In the genomic region with DNA sequence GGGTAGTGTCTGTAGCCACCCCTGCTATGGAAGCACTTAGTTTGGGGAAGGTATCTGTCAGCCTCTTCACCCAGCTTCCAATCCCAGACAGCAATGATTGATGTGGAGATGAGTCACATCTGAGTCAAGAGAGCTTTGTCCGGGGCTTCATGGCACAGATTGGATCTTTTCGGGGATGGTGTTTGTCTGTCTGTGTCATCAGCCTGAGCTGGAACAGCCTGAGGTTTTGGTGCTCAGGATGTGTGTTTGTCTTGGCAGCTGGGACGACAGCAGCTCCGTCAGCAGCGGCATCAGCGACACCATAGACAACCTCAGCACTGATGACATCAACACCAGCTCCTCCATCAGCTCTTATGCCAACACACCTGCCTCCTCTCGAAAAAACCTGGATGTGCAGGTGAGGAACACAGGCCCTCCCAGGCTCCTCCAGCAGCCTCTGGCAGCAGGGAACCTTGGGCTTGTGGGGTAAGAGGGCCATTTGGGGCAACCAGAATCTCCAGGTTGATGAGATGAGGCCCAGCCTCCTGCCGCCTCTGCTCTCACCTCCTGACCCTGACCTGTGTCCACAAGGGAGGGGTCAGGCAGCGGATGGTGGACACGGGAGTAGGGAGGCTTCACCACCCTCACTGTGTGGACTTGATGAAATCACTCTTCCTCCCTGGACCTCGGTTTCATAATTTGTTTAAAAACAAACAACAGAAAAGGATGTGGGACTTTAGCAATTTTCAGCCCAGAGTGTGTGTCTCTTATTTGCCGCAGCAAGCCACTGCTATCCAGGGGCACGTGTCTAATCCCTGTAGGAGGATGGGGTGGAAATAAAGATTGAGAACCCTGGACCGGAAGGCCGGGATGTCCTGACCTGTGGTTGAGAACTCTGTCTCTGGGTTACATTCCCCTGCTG, we compare ENCODE assay signal across 11 cellular contexts.
DNase-seq lines count a peak whose midpoint lies in the region; ATAC-seq and TF ChIP-seq lines count a peak whose summit lies in the region.
"Had no signal": no experiment of that assay in that cellular context is flagged by ENCODE, and none has a peak within 500 bp of the region (broad histone marks: within the 10 kb centered on the region; RNA-seq: fewer than 3 reads in every experiment).

No MANE protein-coding gene starts in this region.

- 73% methylated on average over 15 of the region's 15 CpGs for WGBS in hepatocyte (ENCODE audit: low lambda C conversion rate, missing lambda C conversion rate)

- peaks cover 54% of the 10 kb centered on the region for H3K36me3 ChIP-seq in MG63
- no peaks in the 10 kb centered on the region for H3K36me3 ChIP-seq in hepatocyte (replicated peaks; ENCODE audit: insufficient read depth, low read depth)
- H3K36me3 ChIP-seq: gastrocnemius medialis, upper lobe of right lung had no signal

- ATAC-seq in SK-N-SH treated with all-trans-retinoic acid at 6 μM for 48 hours, result peak; percentile 37
- ATAC-seq in GM21619 (IDR thresholded peaks at IDR 0.05; ENCODE audit: unreplicated experiment), result no peak
- ATAC-seq: upper lobe of right lung had no signal

- H3K4me1 ChIP-seq in hepatocyte (ENCODE audit: insufficient read depth), result peaks cover 35% of the 10 kb centered on the region
- H3K4me1 ChIP-seq: upper lobe of right lung had no signal

- H2AFZ ChIP-seq in hepatocyte, result no peak overlapping the region

- H3K9me3 ChIP-seq in MG63, result no peaks in the 10 kb centered on the region
- H3K9me3 ChIP-seq in hepatocyte (ENCODE audit: low read depth), result no peaks in the 10 kb centered on the region
- H3K9me3 ChIP-seq: gastrocnemius medialis, upper lobe of right lung had no signal

- H3K27ac ChIP-seq in hepatocyte, result peak overlapping the region; percentile 36
- H3K27ac ChIP-seq: gastrocnemius medialis, upper lobe of right lung had no signal

- CTCF ChIA-PET in GM10248 (lab: Yijun Ruan, JAX), result interaction anchor here (1.3 kb wide), 1 partner anchor 13 kb away, joined by 5 read pairs; no protein-coding TSS in a partner anchor

- no peaks in the 10 kb centered on the region for H3K9me2 ChIP-seq in hepatocyte (replicated peaks; ENCODE audit: insufficient read depth)

- no peaks in the 10 kb centered on the region for H4K20me1 ChIP-seq in hepatocyte (ENCODE audit: insufficient read depth, poor library complexity, severe bottlenecking)

- H3K27me3 ChIP-seq in MG63, result no peaks in the 10 kb centered on the region
- H3K27me3 ChIP-seq in hepatocyte, result no peaks in the 10 kb centered on the region
- H3K27me3 ChIP-seq: gastrocnemius medialis, upper lobe of right lung had no signal

- H3K4me3 ChIP-seq in MG63 (no peak overlapping the region), hepatocyte (no peak overlapping the region)
- H3K4me3 ChIP-seq: gastrocnemius medialis, upper lobe of right lung had no signal

- DNase-seq in AG08396 (ENCODE audit: low spot score) (peak; percentile 71), MG63 (peak; percentile 78), hepatocyte (ENCODE audit: low spot score) (peak; percentile 33), GM10248 (ENCODE audit: extremely low spot score) (no peak), NCI-H82 (lab: John Stamatoyannopoulos, UW) (no peak)
- DNase-seq in stimulated activated CD4-positive, alpha-beta T cell treated with anti-CD3 and anti-CD28 coated beads, Interleukin-1b, Interleukin-23, amount 100 ng/mL, for 48 hours, result no peak
- DNase-seq: activated CD4-positive, alpha-beta memory T cell treated with anti-CD3 and anti-CD28 coated beads, Interleukin-2, amount 10 ng/mL, durations not matched to agents 7 days and 5 days; gastrocnemius medialis; upper lobe of right lung had no signal

- POLR2A ChIA-PET in GM10248 (lab: Yijun Ruan, JAX), result no interaction called here

- no peak for TF ChIP-seq CTCF in hepatocyte (IDR thresholded peaks at IDR 0.05; ENCODE audit: poor library complexity)
- no peak for TF ChIP-seq CTCF in GM10248 (IDR thresholded peaks at IDR 0.05; ENCODE audit: control extremely low read depth, extremely low read depth, low read depth, missing control alignments)

- H3K4me2 ChIP-seq in hepatocyte, result no peak overlapping the region

- peaks cover 57% of the 10 kb centered on the region for H3K79me2 ChIP-seq in hepatocyte

TF ChIP-seq in SK-N-SH treated with all-trans-retinoic acid at 6 μM for 48 hours, 23 proteins besides CTCF, POLR2A, EP300 and RAD21:
- TF ChIP-seq ZNF8 (CRISPR knock-in tag; IDR thresholded peaks at IDR 0.05) (no peak), OSR1 (CRISPR knock-in tag; IDR thresholded peaks at IDR 0.05) (no peak), SNAI2 (CRISPR knock-in tag; IDR thresholded peaks at IDR 0.05) (no peak), BACH2 (CRISPR knock-in tag; IDR thresholded peaks at IDR 0.05; ENCODE audit: borderline replicate concordance) (no peak), ZC3H10 (CRISPR knock-in tag; IDR thresholded peaks at IDR 0.05) (peak; percentile 41; the same call in 1 of the 2 replicates), CSDC2 (CRISPR knock-in tag; IDR thresholded peaks at IDR 0.05) (no peak), RARB (CRISPR knock-in tag; IDR thresholded peaks at IDR 0.05) (no peak)
- TF ChIP-seq, protein P1, sequence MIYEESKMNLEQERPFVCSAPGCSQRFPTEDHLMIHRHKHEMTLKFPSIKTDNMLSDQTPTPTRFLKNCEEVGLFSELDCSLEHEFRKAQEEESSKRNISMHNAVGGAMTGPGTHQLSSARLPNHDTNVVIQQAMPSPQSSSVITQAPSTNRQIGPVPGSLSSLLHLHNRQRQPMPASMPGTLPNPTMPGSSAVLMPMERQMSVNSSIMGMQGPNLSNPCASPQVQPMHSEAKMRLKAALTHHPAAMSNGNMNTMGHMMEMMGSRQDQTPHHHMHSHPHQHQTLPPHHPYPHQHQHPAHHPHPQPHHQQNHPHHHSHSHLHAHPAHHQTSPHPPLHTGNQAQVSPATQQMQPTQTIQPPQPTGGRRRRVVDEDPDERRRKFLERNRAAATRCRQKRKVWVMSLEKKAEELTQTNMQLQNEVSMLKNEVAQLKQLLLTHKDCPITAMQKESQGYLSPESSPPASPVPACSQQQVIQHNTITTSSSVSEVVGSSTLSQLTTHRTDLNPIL (CRISPR knock-in tag; IDR thresholded peaks at IDR 0.05; ENCODE audit: low read depth), result no peak

Comparison
In these comparisons a context has a peak if more than half of its experiments do, and no peak if none do; other contexts are left out.
1. DNase-seq: peak in AG08396 (single experiment), MG63 (single experiment) and hepatocyte (single experiment); none in GM10248 (single experiment), stimulated activated CD4-positive, alpha-beta T cell treated with anti-CD3 and anti-CD28 coated beads, Interleukin-1b, Interleukin-23, amount 100 ng/mL, for 48 hours (single experiment) and NCI-H82 (single experiment).